ENCODE assay signal across 1 cellular context in the genomic region with DNA sequence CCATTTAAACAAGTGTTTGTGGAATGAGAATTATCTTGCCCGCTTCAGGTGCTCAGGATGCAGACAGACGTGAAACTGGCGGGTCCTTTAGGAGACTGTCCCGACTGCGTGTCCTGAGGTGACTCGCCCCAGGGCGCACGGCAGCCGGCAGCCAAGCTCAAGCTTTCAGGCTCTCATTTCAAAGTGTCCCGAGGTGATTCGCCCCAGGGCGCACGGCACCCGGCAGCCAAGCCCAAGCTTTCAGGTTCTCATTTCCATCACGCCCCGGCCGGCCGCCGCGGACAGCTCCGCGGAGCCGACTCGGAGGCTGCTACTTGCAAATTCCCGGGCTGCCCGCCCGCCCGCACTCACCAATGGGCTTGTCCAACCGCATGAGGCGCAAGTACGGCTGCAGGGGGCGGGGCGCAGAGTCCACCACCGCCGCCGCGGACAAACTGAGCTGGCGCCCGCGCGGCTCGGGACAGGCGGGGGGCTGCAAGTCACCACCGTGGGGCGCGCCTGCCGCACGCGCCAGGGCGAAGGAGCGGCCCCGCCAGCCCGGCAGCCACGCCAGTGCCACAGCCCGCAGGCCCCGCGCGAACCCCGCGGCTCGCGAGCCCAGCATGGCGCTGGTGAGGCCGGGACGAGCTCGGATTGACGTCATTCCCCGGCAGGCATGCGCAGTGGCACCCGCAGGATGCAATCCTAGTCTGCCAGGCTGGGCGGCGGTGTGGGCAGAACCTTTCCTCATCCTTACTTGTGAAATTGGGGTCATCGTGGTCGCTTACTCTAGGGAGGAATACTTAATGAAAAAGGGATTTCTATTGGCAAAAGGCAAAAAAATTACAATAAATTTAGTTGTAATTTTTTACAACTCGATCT.
TF ChIP-seq lines count a peak whose summit lies in the region.

A gene with protein sequence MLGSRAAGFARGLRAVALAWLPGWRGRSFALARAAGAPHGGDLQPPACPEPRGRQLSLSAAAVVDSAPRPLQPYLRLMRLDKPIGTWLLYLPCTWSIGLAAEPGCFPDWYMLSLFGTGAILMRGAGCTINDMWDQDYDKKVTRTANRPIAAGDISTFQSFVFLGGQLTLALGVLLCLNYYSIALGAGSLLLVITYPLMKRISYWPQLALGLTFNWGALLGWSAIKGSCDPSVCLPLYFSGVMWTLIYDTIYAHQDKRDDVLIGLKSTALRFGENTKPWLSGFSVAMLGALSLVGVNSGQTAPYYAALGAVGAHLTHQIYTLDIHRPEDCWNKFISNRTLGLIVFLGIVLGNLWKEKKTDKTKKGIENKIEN (minus strand): TSS at position 638 of the 861 bp plus-strand sequence. CDS start 34 bp downstream, at position 604.

TF ChIP-seq in HepG2, 621 proteins besides CTCF, POLR2A, EP300 and RAD21 (continued from another document and continues in another):
- TF ChIP-seq ZNF570 (CRISPR knock-in tag; IDR thresholded peaks at IDR 0.05; ENCODE audit: borderline replicate concordance) (0 out of 2 replicates have a peak, but pooled peaks have one; percentile 54), IKZF1 (IDR thresholded peaks at IDR 0.05) (no peak), CBFB (CRISPR knock-in tag; IDR thresholded peaks at IDR 0.05) (0 out of 2 replicates have a peak, but pooled peaks have one; percentile 42), ZNF737 (CRISPR knock-in tag; IDR thresholded peaks at IDR 0.05; ENCODE audit: borderline replicate concordance) (no peak), XRCC5 (optimal IDR thresholded peaks at IDR 0.05; ENCODE audit: low read length) (peak; percentile 35), ZFY (CRISPR knock-in tag; IDR thresholded peaks at IDR 0.05) (peak; percentile 92), CCAR2 (optimal IDR thresholded peaks at IDR 0.05; ENCODE audit: low read depth, low read length) (no peak), MAFG (CRISPR knock-in tag; IDR thresholded peaks at IDR 0.05) (no peak), ZNF430 (CRISPR knock-in tag; IDR thresholded peaks at IDR 0.05) (0 out of 2 replicates have a peak, but pooled peaks have one; percentile 28), KLF13 (CRISPR knock-in tag; IDR thresholded peaks at IDR 0.05) (no peak), FOXC1 (CRISPR knock-in tag; IDR thresholded peaks at IDR 0.05; ENCODE audit: borderline replicate concordance) (no peak), ZSCAN21 (CRISPR knock-in tag; IDR thresholded peaks at IDR 0.05; ENCODE audit: borderline replicate concordance) (peak; percentile 84), MLLT10 (CRISPR knock-in tag; IDR thresholded peaks at IDR 0.05) (no peak), ZNF253 (CRISPR knock-in tag; IDR thresholded peaks at IDR 0.05; ENCODE audit: borderline replicate concordance) (peak; percentile 30; the same call in 1 of the 2 replicates), KLF11 (CRISPR knock-in tag; IDR thresholded peaks at IDR 0.05) (peak; percentile 52; the same call in 1 of the 2 replicates), FOXM1 (CRISPR knock-in tag; IDR thresholded peaks at IDR 0.05) (no peak), SMAD3 (CRISPR knock-in tag; IDR thresholded peaks at IDR 0.05) (peak; percentile 71; the same call in 1 of the 2 replicates), MXD4 (CRISPR knock-in tag; IDR thresholded peaks at IDR 0.05) (peak; percentile 84), NFRKB (IDR thresholded peaks at IDR 0.05) (no peak), NR2F2 (IDR thresholded peaks at IDR 0.05; ENCODE audit: borderline replicate concordance, low read depth) (no peak), ARID2 (CRISPR knock-in tag; IDR thresholded peaks at IDR 0.05; ENCODE audit: borderline replicate concordance) (no peak), RNF2 (conservative IDR thresholded peaks at IDR 0.05; ENCODE audit: low read depth) (peak; percentile 86), NFIB (CRISPR knock-in tag; IDR thresholded peaks at IDR 0.05; ENCODE audit: borderline replicate concordance) (no peak), MAF1 (CRISPR knock-in tag; IDR thresholded peaks at IDR 0.05; ENCODE audit: borderline replicate concordance) (no peak), HMG20B (CRISPR knock-in tag; conservative IDR thresholded peaks at IDR 0.05) (no peak), AGO2 (optimal IDR thresholded peaks at IDR 0.05; ENCODE audit: low read depth, low read length) (peak; percentile 68), ZNF431 (CRISPR knock-in tag; IDR thresholded peaks at IDR 0.05; ENCODE audit: borderline replicate concordance, low read depth) (peak; percentile 92; the same call in 1 of the 2 replicates), IRX3 (CRISPR knock-in tag; IDR thresholded peaks at IDR 0.05; ENCODE audit: borderline replicate concordance, low read depth) (peak; percentile 56; the same call in 1 of the 2 replicates), FOXO1 (CRISPR knock-in tag; IDR thresholded peaks at IDR 0.05) (peak; percentile 14; the same call in 1 of the 2 replicates), ZNF180 (CRISPR knock-in tag; IDR thresholded peaks at IDR 0.05; ENCODE audit: borderline replicate concordance, low read depth) (no peak), EZH2 (conservative IDR thresholded peaks at IDR 0.05; ENCODE audit: low read depth, low read length) (no peak), RXRA (CRISPR knock-in tag; IDR thresholded peaks at IDR 0.05) (peak; percentile 63), PAF1 (CRISPR knock-in tag; IDR thresholded peaks at IDR 0.05) (no peak), NFE2 (CRISPR knock-in tag; IDR thresholded peaks at IDR 0.05) (no peak), RBFOX2 (IDR thresholded peaks at IDR 0.05; ENCODE audit: low read depth, low read length) (peak; percentile 91), HOXA7 (CRISPR knock-in tag; IDR thresholded peaks at IDR 0.05) (no peak), MAZ (IDR thresholded peaks at IDR 0.05; ENCODE audit: borderline replicate concordance, low read depth, low read length) (peak; percentile 41; the same call in 1 of the 2 replicates), MAZ (CRISPR knock-in tag; IDR thresholded peaks at IDR 0.05; ENCODE audit: low read depth) (peak; percentile 91), ZFP90 (CRISPR knock-in tag; IDR thresholded peaks at IDR 0.05; ENCODE audit: borderline replicate concordance) (peak; percentile 72; the same call in 1 of the 2 replicates), KDM3A (CRISPR knock-in tag; IDR thresholded peaks at IDR 0.05; ENCODE audit: low read depth) (no peak), ZNF296 (CRISPR knock-in tag; conservative IDR thresholded peaks at IDR 0.05) (no peak), ATRX (CRISPR knock-in tag; IDR thresholded peaks at IDR 0.05; ENCODE audit: borderline replicate concordance) (no peak), ZSCAN29 (CRISPR knock-in tag; conservative IDR thresholded peaks at IDR 0.05) (peak; percentile 66; the same call in 1 of the 2 replicates)
- TF ChIP-seq, protein P1, sequence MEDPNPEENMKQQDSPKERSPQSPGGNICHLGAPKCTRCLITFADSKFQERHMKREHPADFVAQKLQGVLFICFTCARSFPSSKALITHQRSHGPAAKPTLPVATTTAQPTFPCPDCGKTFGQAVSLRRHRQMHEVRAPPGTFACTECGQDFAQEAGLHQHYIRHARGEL (CRISPR knock-in tag; IDR thresholded peaks at IDR 0.05) = no peak
- TF ChIP-seq, protein P2, sequence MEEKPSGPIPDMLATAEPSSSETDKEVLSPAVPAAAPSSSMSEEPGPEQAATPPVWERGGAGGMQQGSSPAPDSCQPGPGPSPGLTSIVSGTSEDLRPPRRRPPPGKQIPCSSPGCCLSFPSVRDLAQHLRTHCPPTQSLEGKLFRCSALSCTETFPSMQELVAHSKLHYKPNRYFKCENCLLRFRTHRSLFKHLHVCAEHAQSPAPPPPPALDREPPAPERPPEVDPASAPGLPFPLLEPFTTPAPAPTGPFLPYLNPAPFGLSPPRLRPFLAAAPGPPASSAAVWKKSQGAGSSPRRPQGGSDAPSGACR (CRISPR knock-in tag; IDR thresholded peaks at IDR 0.05) = 0 out of 2 replicates have a peak, but pooled peaks have one; percentile 51
- TF ChIP-seq, protein P3, sequence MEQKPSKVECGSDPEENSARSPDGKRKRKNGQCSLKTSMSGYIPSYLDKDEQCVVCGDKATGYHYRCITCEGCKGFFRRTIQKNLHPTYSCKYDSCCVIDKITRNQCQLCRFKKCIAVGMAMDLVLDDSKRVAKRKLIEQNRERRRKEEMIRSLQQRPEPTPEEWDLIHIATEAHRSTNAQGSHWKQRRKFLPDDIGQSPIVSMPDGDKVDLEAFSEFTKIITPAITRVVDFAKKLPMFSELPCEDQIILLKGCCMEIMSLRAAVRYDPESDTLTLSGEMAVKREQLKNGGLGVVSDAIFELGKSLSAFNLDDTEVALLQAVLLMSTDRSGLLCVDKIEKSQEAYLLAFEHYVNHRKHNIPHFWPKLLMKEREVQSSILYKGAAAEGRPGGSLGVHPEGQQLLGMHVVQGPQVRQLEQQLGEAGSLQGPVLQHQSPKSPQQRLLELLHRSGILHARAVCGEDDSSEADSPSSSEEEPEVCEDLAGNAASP (CRISPR knock-in tag; IDR thresholded peaks at IDR 0.05; ENCODE audit: borderline replicate concordance) = peak; percentile 37
- TF ChIP-seq, protein P4, sequence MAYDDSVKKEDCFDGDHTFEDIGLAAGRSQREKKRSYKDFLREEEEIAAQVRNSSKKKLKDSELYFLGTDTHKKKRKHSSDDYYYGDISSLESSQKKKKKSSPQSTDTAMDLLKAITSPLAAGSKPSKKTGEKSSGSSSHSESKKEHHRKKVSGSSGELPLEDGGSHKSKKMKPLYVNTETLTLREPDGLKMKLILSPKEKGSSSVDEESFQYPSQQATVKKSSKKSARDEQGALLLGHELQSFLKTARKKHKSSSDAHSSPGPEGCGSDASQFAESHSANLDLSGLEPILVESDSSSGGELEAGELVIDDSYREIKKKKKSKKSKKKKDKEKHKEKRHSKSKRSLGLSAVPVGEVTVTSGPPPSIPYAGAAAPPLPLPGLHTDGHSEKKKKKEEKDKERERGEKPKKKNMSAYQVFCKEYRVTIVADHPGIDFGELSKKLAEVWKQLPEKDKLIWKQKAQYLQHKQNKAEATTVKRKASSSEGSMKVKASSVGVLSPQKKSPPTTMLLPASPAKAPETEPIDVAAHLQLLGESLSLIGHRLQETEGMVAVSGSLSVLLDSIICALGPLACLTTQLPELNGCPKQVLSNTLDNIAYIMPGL (CRISPR knock-in tag; IDR thresholded peaks at IDR 0.05; ENCODE audit: borderline replicate concordance in 1 of 2, low read depth in 1 of 2) = peak in 1 of 2 experiments; percentile 84; a peak in 2 of 4 replicates
- TF ChIP-seq, protein P5, sequence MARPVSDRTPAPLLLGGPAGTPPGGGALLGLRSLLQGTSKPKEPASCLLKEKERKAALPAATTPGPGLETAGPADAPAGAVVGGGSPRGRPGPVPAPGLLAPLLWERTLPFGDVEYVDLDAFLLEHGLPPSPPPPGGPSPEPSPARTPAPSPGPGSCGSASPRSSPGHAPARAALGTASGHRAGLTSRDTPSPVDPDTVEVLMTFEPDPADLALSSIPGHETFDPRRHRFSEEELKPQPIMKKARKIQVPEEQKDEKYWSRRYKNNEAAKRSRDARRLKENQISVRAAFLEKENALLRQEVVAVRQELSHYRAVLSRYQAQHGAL (CRISPR knock-in tag; IDR thresholded peaks at IDR 0.05; ENCODE audit: not compliant biosample characterization) = peak; percentile 63
- TF ChIP-seq, protein P6, sequence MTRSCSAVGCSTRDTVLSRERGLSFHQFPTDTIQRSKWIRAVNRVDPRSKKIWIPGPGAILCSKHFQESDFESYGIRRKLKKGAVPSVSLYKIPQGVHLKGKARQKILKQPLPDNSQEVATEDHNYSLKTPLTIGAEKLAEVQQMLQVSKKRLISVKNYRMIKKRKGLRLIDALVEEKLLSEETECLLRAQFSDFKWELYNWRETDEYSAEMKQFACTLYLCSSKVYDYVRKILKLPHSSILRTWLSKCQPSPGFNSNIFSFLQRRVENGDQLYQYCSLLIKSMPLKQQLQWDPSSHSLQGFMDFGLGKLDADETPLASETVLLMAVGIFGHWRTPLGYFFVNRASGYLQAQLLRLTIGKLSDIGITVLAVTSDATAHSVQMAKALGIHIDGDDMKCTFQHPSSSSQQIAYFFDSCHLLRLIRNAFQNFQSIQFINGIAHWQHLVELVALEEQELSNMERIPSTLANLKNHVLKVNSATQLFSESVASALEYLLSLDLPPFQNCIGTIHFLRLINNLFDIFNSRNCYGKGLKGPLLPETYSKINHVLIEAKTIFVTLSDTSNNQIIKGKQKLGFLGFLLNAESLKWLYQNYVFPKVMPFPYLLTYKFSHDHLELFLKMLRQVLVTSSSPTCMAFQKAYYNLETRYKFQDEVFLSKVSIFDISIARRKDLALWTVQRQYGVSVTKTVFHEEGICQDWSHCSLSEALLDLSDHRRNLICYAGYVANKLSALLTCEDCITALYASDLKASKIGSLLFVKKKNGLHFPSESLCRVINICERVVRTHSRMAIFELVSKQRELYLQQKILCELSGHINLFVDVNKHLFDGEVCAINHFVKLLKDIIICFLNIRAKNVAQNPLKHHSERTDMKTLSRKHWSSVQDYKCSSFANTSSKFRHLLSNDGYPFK (CRISPR knock-in tag; IDR thresholded peaks at IDR 0.05; ENCODE audit: borderline replicate concordance) = no peak; the same call in 1 of the 2 replicates
- TF ChIP-seq, protein P7, sequence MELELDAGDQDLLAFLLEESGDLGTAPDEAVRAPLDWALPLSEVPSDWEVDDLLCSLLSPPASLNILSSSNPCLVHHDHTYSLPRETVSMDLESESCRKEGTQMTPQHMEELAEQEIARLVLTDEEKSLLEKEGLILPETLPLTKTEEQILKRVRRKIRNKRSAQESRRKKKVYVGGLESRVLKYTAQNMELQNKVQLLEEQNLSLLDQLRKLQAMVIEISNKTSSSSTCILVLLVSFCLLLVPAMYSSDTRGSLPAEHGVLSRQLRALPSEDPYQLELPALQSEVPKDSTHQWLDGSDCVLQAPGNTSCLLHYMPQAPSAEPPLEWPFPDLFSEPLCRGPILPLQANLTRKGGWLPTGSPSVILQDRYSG (CRISPR knock-in tag; IDR thresholded peaks at IDR 0.05) = peak; percentile 93
- TF ChIP-seq, protein P8, sequence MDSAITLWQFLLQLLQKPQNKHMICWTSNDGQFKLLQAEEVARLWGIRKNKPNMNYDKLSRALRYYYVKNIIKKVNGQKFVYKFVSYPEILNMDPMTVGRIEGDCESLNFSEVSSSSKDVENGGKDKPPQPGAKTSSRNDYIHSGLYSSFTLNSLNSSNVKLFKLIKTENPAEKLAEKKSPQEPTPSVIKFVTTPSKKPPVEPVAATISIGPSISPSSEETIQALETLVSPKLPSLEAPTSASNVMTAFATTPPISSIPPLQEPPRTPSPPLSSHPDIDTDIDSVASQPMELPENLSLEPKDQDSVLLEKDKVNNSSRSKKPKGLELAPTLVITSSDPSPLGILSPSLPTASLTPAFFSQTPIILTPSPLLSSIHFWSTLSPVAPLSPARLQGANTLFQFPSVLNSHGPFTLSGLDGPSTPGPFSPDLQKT (CRISPR knock-in tag; IDR thresholded peaks at IDR 0.05; ENCODE audit: borderline replicate concordance) = no peak
- TF ChIP-seq, protein P9, sequence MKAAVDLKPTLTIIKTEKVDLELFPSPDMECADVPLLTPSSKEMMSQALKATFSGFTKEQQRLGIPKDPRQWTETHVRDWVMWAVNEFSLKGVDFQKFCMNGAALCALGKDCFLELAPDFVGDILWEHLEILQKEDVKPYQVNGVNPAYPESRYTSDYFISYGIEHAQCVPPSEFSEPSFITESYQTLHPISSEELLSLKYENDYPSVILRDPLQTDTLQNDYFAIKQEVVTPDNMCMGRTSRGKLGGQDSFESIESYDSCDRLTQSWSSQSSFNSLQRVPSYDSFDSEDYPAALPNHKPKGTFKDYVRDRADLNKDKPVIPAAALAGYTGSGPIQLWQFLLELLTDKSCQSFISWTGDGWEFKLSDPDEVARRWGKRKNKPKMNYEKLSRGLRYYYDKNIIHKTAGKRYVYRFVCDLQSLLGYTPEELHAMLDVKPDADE (CRISPR knock-in tag; IDR thresholded peaks at IDR 0.05) = no peak
